Comparison of ENCODE assay signal across 8 cellular contexts in genomic region chr3:73393005-73393404, GRCh38.
"Had no signal": no experiment of that assay in that cellular context is flagged by ENCODE, and none has a peak within 500 bp of the region (broad histone marks: within the 10 kb centered on the region; RNA-seq: fewer than 3 reads in every experiment).

No MANE protein-coding gene starts in this region.

- H3K4me3 ChIP-seq: GM12878 had no signal

- ATAC-seq: GM12878 had no signal

- FAIRE-seq: G401.6, GM12878, GM12891, GM12892, GM18507, GM19239 had no signal

- DNase-seq: GDM1, GF-D8 had no signal
